In the genomic region with DNA sequence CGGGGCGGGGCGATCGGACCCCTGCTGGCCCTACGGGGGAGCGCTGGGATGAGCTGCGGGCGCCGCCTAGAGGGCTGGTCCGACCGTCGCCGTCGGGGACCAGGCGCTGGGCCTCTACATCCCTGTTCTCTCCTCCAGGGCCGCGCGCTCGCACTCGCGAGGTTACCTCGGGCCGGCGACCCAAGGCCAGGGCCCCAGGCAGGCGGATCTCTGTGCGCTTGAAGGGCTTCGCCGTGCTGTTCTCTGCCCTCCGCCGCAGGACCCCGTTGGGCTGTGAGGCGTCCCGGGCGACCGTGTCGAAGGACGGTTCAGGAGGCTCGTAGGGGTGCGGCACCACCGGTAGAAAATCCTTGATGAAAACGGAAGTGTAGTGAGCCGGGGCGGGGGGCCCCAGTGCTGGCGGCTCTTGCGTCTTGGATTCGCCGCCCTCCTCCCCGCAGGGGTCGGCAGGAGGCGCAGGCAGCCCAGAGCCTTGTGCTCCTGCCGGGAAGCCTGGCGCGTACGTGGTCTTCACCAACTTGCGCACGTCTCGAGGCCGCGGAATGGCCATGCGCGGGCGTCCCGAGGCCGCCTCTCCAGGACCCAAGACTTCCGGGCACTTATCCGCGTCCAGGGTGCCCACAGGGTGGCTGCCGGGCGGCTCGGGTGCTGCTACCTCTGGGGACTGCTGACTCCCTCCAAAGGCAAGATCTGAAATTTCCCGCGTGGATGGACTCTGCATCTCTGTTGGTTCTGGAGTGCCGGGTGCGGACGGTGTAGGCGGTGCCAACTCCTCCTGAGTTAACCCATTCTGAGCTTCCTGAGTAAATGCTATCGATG, we compare ENCODE assay signal across 8 cellular contexts. TPM values are rescaled to one million over a fixed set of nuclear protein-coding genes. Genes with fewer than 3 reads are reported as not detected.
DNase-seq lines count a peak whose midpoint lies in the region; ATAC-seq and TF ChIP-seq lines count a peak whose summit lies in the region.

No MANE protein-coding gene starts in this region.

- peaks cover 42% of the 10 kb centered on the region for H3K4me1 ChIP-seq in lower lobe of right lung

- peak; percentile 42 for ATAC-seq in GM21619 (IDR thresholded peaks at IDR 0.05; ENCODE audit: unreplicated experiment)
- peak; percentile 71 to 79 for ATAC-seq in lower lobe of right lung

- H3K36me3 ChIP-seq in GM06990 (ENCODE audit: control insufficient read depth, insufficient read depth, low read length) (peaks cover 3% of the 10 kb centered on the region), lower lobe of right lung (no peaks in the 10 kb centered on the region)

- TF ChIP-seq CTCF in GM06990 (IDR thresholded peaks at IDR 0.05; ENCODE audit: insufficient read depth, low read length, poor library complexity, severe bottlenecking) (peak; percentile 95), lower lobe of right lung (IDR thresholded peaks at IDR 0.05) (peak; percentile 60)

- H3K27me3 ChIP-seq in GM06990 (replicated peaks; ENCODE audit: control insufficient read depth, insufficient read depth, low read length) = no peaks in the 10 kb centered on the region
- peaks cover 31% of the 10 kb centered on the region for H3K27me3 ChIP-seq in lower lobe of right lung (ENCODE audit: low read depth)

- DNase-seq in GM06990 (ENCODE audit: extremely low read depth, insufficient read length) = peak; percentile 94
- peak; percentile 64 for DNase-seq in LoVo (ENCODE audit: low spot score)
- DNase-seq in activated CD4-positive, CD25-positive, alpha-beta regulatory T cell (lab: John Stamatoyannopoulos, UW) = peak; percentile 59 to 72 (median 62)
- DNase-seq in cerebellum (ENCODE audit: low spot score) = peak; percentile 25
- peak; percentile 82 for DNase-seq in lower lobe of right lung
- peak; percentile 85 to 86 for DNase-seq in stimulated activated CD8-positive, alpha-beta memory T cell treated with anti-CD3 and anti-CD28 coated beads, Interleukin-2, amount 100 ng/mL, for 48 hours (ENCODE audit: low read depth in 2 of 2)
- no peak for DNase-seq in cerebellar cortex (ENCODE audit: low spot score)

- peak overlapping the region; percentile 36 for H3K27ac ChIP-seq in lower lobe of right lung

- H3K9me3 ChIP-seq in lower lobe of right lung = no peaks in the 10 kb centered on the region

- intact Hi-C loops in lower lobe of right lung (cut with DNase I) = no loop called here

- peak overlapping the region; percentile 68 for H3K4me3 ChIP-seq in GM06990 (replicated peaks; ENCODE audit: low read depth, low read length)
- peak overlapping the region; percentile 65 for H3K4me3 ChIP-seq in lower lobe of right lung

RNA-seq across cellular contexts. Expression of gene PROB1, which starts 2.0 kb away (rescaled TPM):
- total RNA-seq in cerebellum (1.1 TPM), lower lobe of right lung (0.86 TPM)

RNA-seq across cellular contexts. Expression of gene MZB1, which starts 3.2 kb away (rescaled TPM):
- total RNA-seq in cerebellum = 0.18 TPM
- total RNA-seq in lower lobe of right lung = 7.8 TPM

RNA-seq across cellular contexts. Expression of gene SLC23A1, which starts 9.8 kb away (rescaled TPM):
- total RNA-seq in cerebellum (not detected), lower lobe of right lung (1.4 TPM)

RNA-seq across cellular contexts. Expression of gene SPATA24, which starts 11.0 kb away (rescaled TPM):
- total RNA-seq in cerebellum (4.4 TPM), lower lobe of right lung (3.5 TPM)

RNA-seq across cellular contexts. Expression of gene DNAJC18, which starts 46.4 kb away (rescaled TPM):
- 33.7 TPM for total RNA-seq in cerebellum
- 10.0 TPM for total RNA-seq in lower lobe of right lung
